ENCODE assay signal across 9 cellular contexts in the genomic region with DNA sequence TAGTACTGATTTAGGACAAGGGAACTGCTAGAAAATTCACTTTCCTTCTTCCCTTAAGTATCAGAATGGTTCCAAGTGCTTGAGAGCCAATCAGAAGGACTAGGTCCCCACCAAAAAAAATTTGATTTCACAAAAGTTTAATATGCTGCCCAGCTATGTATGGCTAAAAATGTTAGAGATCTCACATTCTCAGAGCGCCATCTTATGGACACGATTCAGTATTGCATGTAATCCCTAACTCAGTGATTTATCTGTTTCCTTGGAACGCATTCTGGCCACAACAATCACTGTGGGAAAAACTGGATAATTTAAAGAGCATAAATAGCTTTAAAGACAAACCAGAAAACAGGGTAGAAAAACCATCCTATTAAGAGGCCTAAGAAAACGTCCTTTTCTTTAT.
DNase-seq lines count a peak whose midpoint lies in the region; ATAC-seq, FAIRE-seq and TF ChIP-seq lines count a peak whose summit lies in the region.
"Had no signal": no experiment of that assay in that cellular context is flagged by ENCODE, and none has a peak within 500 bp of the region (broad histone marks: within the 10 kb centered on the region; RNA-seq: fewer than 3 reads in every experiment).

No MANE protein-coding gene starts in this region.

- H3K4me3 ChIP-seq in NB4 (ENCODE audit: low read depth, low read length) (no peak overlapping the region), astrocyte of the spinal cord (ENCODE audit: low read depth, low read length) (no peak overlapping the region), kidney (ENCODE audit: low read length in 2 of 2) (no peak overlapping the region), upper lobe of right lung (no peak overlapping the region)

- H3K4me1 ChIP-seq in kidney (ENCODE audit: control insufficient read depth in 1 of 2, insufficient read depth in 1 of 2, low read depth in 1 of 2, low read length in 2 of 2) (peaks cover 2 to 7% of the 10 kb centered on the region in 2 donors), upper lobe of right lung (no peaks in the 10 kb centered on the region)

- peak; percentile 48 for TF ChIP-seq CTCF in GM10248 (IDR thresholded peaks at IDR 0.05; ENCODE audit: control extremely low read depth, extremely low read depth, low read depth, missing control alignments)
- TF ChIP-seq CTCF in NB4 (IDR thresholded peaks at IDR 0.05; ENCODE audit: low read depth, low read length): peak; percentile 45
- TF ChIP-seq CTCF in astrocyte of the spinal cord (IDR thresholded peaks at IDR 0.05; ENCODE audit: low read depth, low read length): peak; percentile 55
- peak; percentile 56 for TF ChIP-seq CTCF in kidney (IDR thresholded peaks at IDR 0.05; ENCODE audit: borderline replicate concordance, extremely low read depth, insufficient read depth)
- peak; percentile 62 for TF ChIP-seq CTCF in upper lobe of right lung (IDR thresholded peaks at IDR 0.05)

- FAIRE-seq in kidney (lab: Jason Lieb, UNC): peak; percentile 97

- POLR2A ChIA-PET in GM10248 (lab: Yijun Ruan, JAX): no interaction called here

- CTCF ChIA-PET in GM10248 (lab: Yijun Ruan, JAX): interaction anchor here (0.6 to 1.4 kb wide), 7 partner anchors 8 to 697 kb away, joined by 3 to 8 read pairs (median 4); no protein-coding TSS in a partner anchor

- in situ Hi-C loops in astrocyte of the spinal cord (cut with HindIII; ENCODE audit: low sequenced_read_pairs): no loop called here

- DNase-seq in GM10248 (ENCODE audit: extremely low spot score) (peak; percentile 34), NB4 (ENCODE audit: low read depth) (peak; percentile 38), astrocyte of the spinal cord (ENCODE audit: low read depth, low spot score) (peak; percentile 50), kidney (no peak), upper lobe of right lung (no peak)

- intact Hi-C loops in kidney (cut with DNase I): no loop called here
- intact Hi-C loops in upper lobe of right lung (cut with DNase I): no loop called here

- H3K9ac ChIP-seq in kidney (ENCODE audit: low read length in 2 of 2): no peak overlapping the region

- no peak overlapping the region for H3K27ac ChIP-seq in kidney (ENCODE audit: low read depth in 2 of 2, low read length in 2 of 2)
- H3K27ac ChIP-seq in upper lobe of right lung: no peak overlapping the region
- H3K27ac ChIP-seq: neutrophil had no signal

- H3K9me3 ChIP-seq in kidney (ENCODE audit: control insufficient read depth in 1 of 2, low read length in 2 of 2): no peaks in the 10 kb centered on the region
- H3K9me3 ChIP-seq in upper lobe of right lung: no peaks in the 10 kb centered on the region
- H3K9me3 ChIP-seq: neutrophil had no signal

- ATAC-seq in upper lobe of right lung: peak; percentile 74
- no peak for ATAC-seq in HG03439 (IDR thresholded peaks at IDR 0.05; ENCODE audit: unreplicated experiment)
- ATAC-seq in HG03045 (IDR thresholded peaks at IDR 0.05; ENCODE audit: unreplicated experiment): no peak
- no peak for ATAC-seq in HG03469 (IDR thresholded peaks at IDR 0.05; ENCODE audit: unreplicated experiment)

- no peaks in the 10 kb centered on the region for H3K27me3 ChIP-seq in upper lobe of right lung
- H3K27me3 ChIP-seq: neutrophil had no signal

- no peaks in the 10 kb centered on the region for H3K36me3 ChIP-seq in kidney (ENCODE audit: control insufficient read depth in 1 of 2, insufficient read depth in 2 of 2, low read length in 2 of 2)
- no peaks in the 10 kb centered on the region for H3K36me3 ChIP-seq in upper lobe of right lung
- H3K36me3 ChIP-seq: neutrophil had no signal

- no peak for TF ChIP-seq POLR2A in NB4 (IDR thresholded peaks at IDR 0.05; ENCODE audit: extremely low read depth, insufficient read length)

Comparison
In these comparisons a context has a peak if more than half of its experiments do, and no peak if none do; other contexts are left out.
1. DNase-seq: peak in GM10248 (single experiment), NB4 (single experiment) and astrocyte of the spinal cord (single experiment); none in kidney (single experiment) and upper lobe of right lung (single experiment).
2. Peak in every context shown above with its lines, with median percentiles within 50 percentile points of each other: CTCF ChIP-seq.